Comparison of ENCODE assay signal across 15 cellular contexts in the genomic region with DNA sequence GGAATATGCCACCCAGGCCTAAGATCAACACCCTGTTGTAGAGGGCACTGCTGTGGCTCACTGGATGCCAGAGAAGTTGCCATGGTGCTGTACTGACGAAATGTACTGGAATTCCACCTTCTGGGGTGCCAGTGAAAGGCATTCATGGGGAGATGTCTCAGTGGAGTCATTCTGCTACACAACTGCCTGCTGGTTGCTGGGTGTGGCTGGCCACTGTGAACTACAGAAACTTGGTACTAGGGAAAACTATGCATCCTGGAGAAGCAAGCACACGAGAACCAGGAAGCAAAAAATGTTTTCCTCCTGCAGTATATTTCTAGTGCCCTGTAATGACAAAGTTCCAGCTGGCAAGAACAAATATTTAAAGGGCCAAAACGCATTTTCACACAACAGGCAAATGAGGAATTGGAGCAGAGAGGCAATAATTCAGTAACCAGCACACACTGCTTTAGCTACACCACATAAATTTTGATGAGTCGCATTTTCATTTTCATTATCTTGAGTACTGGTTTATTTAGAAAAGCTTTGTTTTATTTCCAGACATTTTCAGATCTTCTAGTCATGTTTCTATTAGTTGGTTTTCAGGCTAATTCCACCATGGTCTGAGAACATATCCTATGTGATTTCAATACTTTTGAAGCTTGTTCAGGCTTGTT. TPM values are rescaled to one million over a fixed set of nuclear protein-coding genes. Genes with fewer than 3 reads are reported as not detected.
DNase-seq lines count a peak whose midpoint lies in the region; ATAC-seq, FAIRE-seq and TF ChIP-seq lines count a peak whose summit lies in the region.
"Had no signal": no experiment of that assay in that cellular context is flagged by ENCODE, and none has a peak within 500 bp of the region (broad histone marks: within the 10 kb centered on the region; RNA-seq: fewer than 3 reads in every experiment).

No MANE protein-coding gene starts in this region.

- no peaks in the 10 kb centered on the region for H3K9me3 ChIP-seq in MM.1S (replicated peaks; ENCODE audit: insufficient read depth, low read length)
- H3K9me3 ChIP-seq in osteoblast (ENCODE audit: low read depth, low read length): no peaks in the 10 kb centered on the region
- H3K9me3 ChIP-seq in uterus: peaks cover 0 to 4% of the 10 kb centered on the region in 2 donors

- no peak for TF ChIP-seq POLR2A in uterus (IDR thresholded peaks at IDR 0.05)

- no peaks in the 10 kb centered on the region for H3K9me2 ChIP-seq in MM.1S (replicated peaks; ENCODE audit: insufficient read depth, low read length)

- TF ChIP-seq CTCF in MM.1S (IDR thresholded peaks at IDR 0.05; ENCODE audit: low read length) (no peak), bronchial epithelial cell (IDR thresholded peaks at IDR 0.05; ENCODE audit: insufficient read depth, low read length, severe bottlenecking) (no peak), osteoblast (IDR thresholded peaks at IDR 0.05; ENCODE audit: extremely low read depth, low read depth, low read length) (no peak), uterus (IDR thresholded peaks at IDR 0.05) (no peak)

- H4K20me1 ChIP-seq in MM.1S (ENCODE audit: insufficient read depth, low read length) (no peaks in the 10 kb centered on the region), osteoblast (ENCODE audit: insufficient read depth, low read length) (no peaks in the 10 kb centered on the region)

- intact Hi-C loops in uterus (cut with DNase I; ENCODE audit: low total_unique reads): no loop called here

- FAIRE-seq in bronchial epithelial cell (lab: Jason Lieb, UNC): no peak

- H3K4me3 ChIP-seq in MM.1S (ENCODE audit: low read length): peak overlapping the region; percentile 36
- H3K4me3 ChIP-seq in bronchial epithelial cell (ENCODE audit: low read depth, low read length): no peak overlapping the region
- H3K4me3 ChIP-seq in osteoblast (ENCODE audit: insufficient read depth, low read length): no peak overlapping the region
- H3K4me3 ChIP-seq in uterus: no peak overlapping the region

- H2AFZ ChIP-seq in MM.1S (ENCODE audit: low read length): peak overlapping the region; percentile 45
- H2AFZ ChIP-seq in osteoblast (ENCODE audit: low read length): peak overlapping the region; percentile 11

- peaks cover 8% of the 10 kb centered on the region; the same call in 1 of the 2 replicates for H3K4me1 ChIP-seq in MM.1S (ENCODE audit: low read length)
- no peaks in the 10 kb centered on the region for H3K4me1 ChIP-seq in osteoblast (ENCODE audit: insufficient read depth, low read length)
- no peaks in the 10 kb centered on the region for H3K4me1 ChIP-seq in uterus

- H3K36me3 ChIP-seq in MM.1S (replicated peaks; ENCODE audit: insufficient read depth, low read length): no peaks in the 10 kb centered on the region
- H3K36me3 ChIP-seq in bronchial epithelial cell (ENCODE audit: control insufficient read depth, insufficient read depth, low read length): no peaks in the 10 kb centered on the region
- H3K36me3 ChIP-seq in osteoblast (ENCODE audit: insufficient read depth, low read length): no peaks in the 10 kb centered on the region
- no peaks in the 10 kb centered on the region for H3K36me3 ChIP-seq in uterus
- H3K36me3 ChIP-seq: brain microvascular endothelial cell, WERI-Rb-1 had no signal

- H3K27me3 ChIP-seq in MM.1S (replicated peaks; ENCODE audit: insufficient read depth, low read length) (no peaks in the 10 kb centered on the region), bronchial epithelial cell (ENCODE audit: control insufficient read depth, insufficient read depth, low read length) (no peaks in the 10 kb centered on the region), osteoblast (ENCODE audit: insufficient read depth, low read length) (no peaks in the 10 kb centered on the region), uterus (no peaks in the 10 kb centered on the region)
- H3K27me3 ChIP-seq: brain microvascular endothelial cell had no signal

- no peaks in the 10 kb centered on the region for H3F3A ChIP-seq in MM.1S (ENCODE audit: insufficient read depth, low read length)

- H3K27ac ChIP-seq in MM.1S (ENCODE audit: low read length) (peak overlapping the region; percentile 14; the same call in 1 of the 2 replicates), osteoblast (ENCODE audit: low read depth, low read length) (no peak overlapping the region), uterus (no peak overlapping the region)
- H3K27ac ChIP-seq: brain microvascular endothelial cell, WERI-Rb-1 had no signal

- no peaks in the 10 kb centered on the region for H3K79me2 ChIP-seq in MM.1S (ENCODE audit: low read length)
- H3K79me2 ChIP-seq in osteoblast (ENCODE audit: insufficient read depth, low read length): no peaks in the 10 kb centered on the region

- DNase-seq in DMS53 treated with DMSO at 0.1 percent for 48 hours (lab: John Stamatoyannopoulos, UW; ENCODE audit: unreplicated experiment): peak; percentile 2
- DNase-seq in MM.1S: peak; percentile 60
- DNase-seq in bronchial epithelial cell (ENCODE audit: low read depth): peak; percentile 29
- DNase-seq in osteoblast (ENCODE audit: insufficient read length, low spot score, missing footprints): no peak
- no peak for DNase-seq in activated CD4-positive, alpha-beta T cell treated with anti-CD3 and anti-CD28 coated beads, Interleukin-2, amount 50 U/mL, for 48 hours
- no peak for DNase-seq in Ammon's horn (ENCODE audit: low spot score)
- no peak for DNase-seq in uterus
- DNase-seq: brain microvascular endothelial cell; effector CD8-positive, alpha-beta T cell; GF-D8; GOT3; NCI-H2171 treated with DMSO at 0.1 percent for 48 hours; stimulated activated CD8-positive, alpha-beta memory T cell treated with anti-CD3 and anti-CD28 coated beads, Interleukin-4, amount 100 ng/mL, for 48 hours; WERI-Rb-1 had no signal

- no peak overlapping the region for H3K9ac ChIP-seq in MM.1S (ENCODE audit: low read length)

- H3K4me2 ChIP-seq in MM.1S (ENCODE audit: low read depth, low read length) (peak overlapping the region; percentile 68), osteoblast (ENCODE audit: insufficient read depth, low read length) (peak overlapping the region; percentile 6)

- no peak for ATAC-seq in GM19455 (IDR thresholded peaks at IDR 0.05; ENCODE audit: unreplicated experiment)

RNA-seq across cellular contexts. Expression of gene RFX7, which starts 18.3 kb away (rescaled TPM):
- total RNA-seq in bronchial epithelial cell (3.1 and 3.2 TPM in 2 replicates), osteoblast (7.6 and 8.5 TPM in 2 replicates), uterus (10 to 100 TPM in 2 of 4 donors, 1 to 10 TPM in 2; 3.1 to 22.9 (median 11.9) TPM)

Comparison
In these comparisons a context has a peak if more than half of its experiments do, and no peak if none do; other contexts are left out.
1. DNase-seq: peak in DMS53 treated with DMSO at 0.1 percent for 48 hours (single experiment), MM.1S (single experiment) and bronchial epithelial cell (single experiment); none in osteoblast (single experiment), activated CD4-positive, alpha-beta T cell treated with anti-CD3 and anti-CD28 coated beads, Interleukin-2, amount 50 U/mL, for 48 hours (0 of 2), Ammon's horn (single experiment) and uterus (0 of 2).